9 cellular contexts compared by ENCODE assay signal in genomic region chr1:16082283-16083038, GRCh38. TPM values are rescaled to one million over a fixed set of nuclear protein-coding genes. Genes with fewer than 3 reads are reported as not detected.
DNase-seq lines count a peak whose midpoint lies in the region; ATAC-seq and TF ChIP-seq lines count a peak whose summit lies in the region.
"Had no signal": no experiment of that assay in that cellular context is flagged by ENCODE, and none has a peak within 500 bp of the region (broad histone marks: within the 10 kb centered on the region; RNA-seq: fewer than 3 reads in every experiment).

No MANE protein-coding gene starts in this region.

- no peaks in the 10 kb centered on the region for H4K20me1 ChIP-seq in PC-9 (ENCODE audit: insufficient read depth)

- POLR2A ChIA-PET in PC-9 (lab: Charles Lee; ENCODE audit: unreplicated experiment), result no interaction called here

- CTCF ChIA-PET in PC-9 (lab: Charles Lee), result interaction anchor here (0.5 to 1.4 kb wide), 10 partner anchors 35 to 687 kb away, joined by 3 to 8 read pairs (median 3); no protein-coding TSS in a partner anchor

- DNase-seq in AG09319 (ENCODE audit: extremely low read depth, low read depth) (no peak), GM19238 (ENCODE audit: insufficient read length, low spot score) (peak; percentile 49), PC-9 (peak in 1 of 2 experiments; percentile 67), fibroblast of villous mesenchyme (ENCODE audit: low read depth) (peak; percentile 64), posterior cingulate gyrus (peak in 7 of 10 donors; percentile 47 to 90 (median 61)), NCI-H1048 (lab: John Stamatoyannopoulos, UW) (no peak)
- peak; percentile 44 for DNase-seq in activated T-helper 1 cell treated with anti-CD3 and anti-CD28 coated beads, Interleukin-12 subunit alpha, Interleukin-12 subunit beta, Interleukin-2, Interleukin-4 antibody, amounts not matched to agents 30 ng/mL and 10 ng/mL and 1 ng/mL, durations not matched to agents 14 hours and 24 hours and 36 hours (ENCODE audit: low spot score)

- H3K4me1 ChIP-seq in PC-9 (replicated peaks; ENCODE audit: insufficient read depth), result peaks cover 68% of the 10 kb centered on the region

- H3K27me3 ChIP-seq in PC-9 (ENCODE audit: insufficient read depth, low read depth), result no peaks in the 10 kb centered on the region

- no peaks in the 10 kb centered on the region for H3K79me2 ChIP-seq in PC-9 (ENCODE audit: low read depth)

- no peaks in the 10 kb centered on the region for H3K36me3 ChIP-seq in PC-9 (ENCODE audit: low read depth)

- no peak overlapping the region for H2AFZ ChIP-seq in PC-9

- peaks cover 27% of the 10 kb centered on the region for H3F3A ChIP-seq in PC-9 (ENCODE audit: insufficient read depth, low read depth)

- no peak overlapping the region for H3K27ac ChIP-seq in PC-9

- intact Hi-C loops in PC-9 (cut with micrococcal nuclease; ENCODE audit: unreplicated experiment), result loop anchor here (1.0 kb wide), 2 partner anchors 71 to 105 kb away; no protein-coding TSS in a partner anchor
- intact Hi-C loops in activated T-helper 1 cell treated with anti-CD3 and anti-CD28 coated beads, Interleukin-12 subunit alpha, Interleukin-12 subunit beta, Interleukin-2, Interleukin-4 antibody, amounts not matched to agents 30 ng/mL and 10 ng/mL and 1 ng/mL, durations not matched to agents 14 hours and 24 hours and 36 hours (cut with micrococcal nuclease), result no loop called here
- intact Hi-C loops in posterior cingulate gyrus (cut with DNase I), result no loop called here

- TF ChIP-seq CTCF in AG09319 (IDR thresholded peaks at IDR 0.05; ENCODE audit: low read depth, low read length), result peak; percentile 94
- peak; percentile 94 for TF ChIP-seq CTCF in PC-9 (conservative IDR thresholded peaks at IDR 0.05)
- peak; percentile 96 for TF ChIP-seq CTCF in fibroblast of villous mesenchyme (IDR thresholded peaks at IDR 0.05; ENCODE audit: insufficient read depth, low read depth, low read length)

- H3K4me1 Mint-ChIP-seq in activated T-helper 1 cell treated with anti-CD3 and anti-CD28 coated beads, Interleukin-12 subunit alpha, Interleukin-12 subunit beta, Interleukin-2, Interleukin-4 antibody, amounts not matched to agents 30 ng/mL and 10 ng/mL and 1 ng/mL, durations not matched to agents 14 hours and 24 hours and 36 hours (ENCODE audit: low read depth), result peaks cover 8% of the 10 kb centered on the region

- no peak for ATAC-seq in HG03378 (IDR thresholded peaks at IDR 0.05; ENCODE audit: unreplicated experiment)

- H3K9me2 ChIP-seq in PC-9 (ENCODE audit: insufficient read depth), result no peaks in the 10 kb centered on the region

- H3K36me3 Mint-ChIP-seq in activated T-helper 1 cell treated with anti-CD3 and anti-CD28 coated beads, Interleukin-12 subunit alpha, Interleukin-12 subunit beta, Interleukin-2, Interleukin-4 antibody, amounts not matched to agents 30 ng/mL and 10 ng/mL and 1 ng/mL, durations not matched to agents 14 hours and 24 hours and 36 hours (ENCODE audit: low read depth), result no peaks in the 10 kb centered on the region

- peaks cover 2% of the 10 kb centered on the region for H3K27me3 Mint-ChIP-seq in activated T-helper 1 cell treated with anti-CD3 and anti-CD28 coated beads, Interleukin-12 subunit alpha, Interleukin-12 subunit beta, Interleukin-2, Interleukin-4 antibody, amounts not matched to agents 30 ng/mL and 10 ng/mL and 1 ng/mL, durations not matched to agents 14 hours and 24 hours and 36 hours (ENCODE audit: insufficient read depth)
- H3K27me3 Mint-ChIP-seq: stimulated activated naive CD8-positive, alpha-beta T cell treated with anti-CD3 and anti-CD28 coated beads, Interleukin-15, Interleukin-2, amounts not matched to agents 100 ng/mL and 50 ng/mL, for 24 hours had no signal

- H3K4me3 ChIP-seq in PC-9, result no peak overlapping the region
- no peak overlapping the region for H3K4me3 ChIP-seq in fibroblast of villous mesenchyme (ENCODE audit: low read depth, low read length)

- no TSS peak for BruUV-seq in PC-9 (replicated peaks; lab: Mats Ljungman, UMichigan)

- H3K27ac Mint-ChIP-seq in activated T-helper 1 cell treated with anti-CD3 and anti-CD28 coated beads, Interleukin-12 subunit alpha, Interleukin-12 subunit beta, Interleukin-2, Interleukin-4 antibody, amounts not matched to agents 30 ng/mL and 10 ng/mL and 1 ng/mL, durations not matched to agents 14 hours and 24 hours and 36 hours, result no peak overlapping the region
- H3K27ac Mint-ChIP-seq: stimulated activated naive CD8-positive, alpha-beta T cell treated with anti-CD3 and anti-CD28 coated beads, Interleukin-15, Interleukin-2, amounts not matched to agents 100 ng/mL and 50 ng/mL, for 24 hours had no signal

- no peaks in the 10 kb centered on the region for H3K9me3 Mint-ChIP-seq in activated T-helper 1 cell treated with anti-CD3 and anti-CD28 coated beads, Interleukin-12 subunit alpha, Interleukin-12 subunit beta, Interleukin-2, Interleukin-4 antibody, amounts not matched to agents 30 ng/mL and 10 ng/mL and 1 ng/mL, durations not matched to agents 14 hours and 24 hours and 36 hours
- H3K9me3 Mint-ChIP-seq: stimulated activated naive CD8-positive, alpha-beta T cell treated with anti-CD3 and anti-CD28 coated beads, Interleukin-15, Interleukin-2, amounts not matched to agents 100 ng/mL and 50 ng/mL, for 24 hours had no signal

- H3K4me2 ChIP-seq in PC-9, result peak overlapping the region; percentile 14; the same call in 1 of the 2 replicates

- H3K9me3 ChIP-seq in PC-9 (ENCODE audit: insufficient read depth, low read depth), result no peaks in the 10 kb centered on the region

- H3K4me3 Mint-ChIP-seq in activated T-helper 1 cell treated with anti-CD3 and anti-CD28 coated beads, Interleukin-12 subunit alpha, Interleukin-12 subunit beta, Interleukin-2, Interleukin-4 antibody, amounts not matched to agents 30 ng/mL and 10 ng/mL and 1 ng/mL, durations not matched to agents 14 hours and 24 hours and 36 hours, result no peak overlapping the region
- H3K4me3 Mint-ChIP-seq: stimulated activated naive CD8-positive, alpha-beta T cell treated with anti-CD3 and anti-CD28 coated beads, Interleukin-15, Interleukin-2, amounts not matched to agents 100 ng/mL and 50 ng/mL, for 24 hours had no signal

RNA-seq across cellular contexts. Expression of gene FAM131C, which starts 9.0 kb away (rescaled TPM):
- 7.4 and 12.3 TPM in 2 replicates for total RNA-seq in PC-9 (2021)
- 0.56 and 0.57 TPM in 2 replicates for total RNA-seq in activated T-helper 1 cell treated with anti-CD3 and anti-CD28 coated beads, Interleukin-12 subunit alpha, Interleukin-12 subunit beta, Interleukin-2, Interleukin-4 antibody, amounts not matched to agents 30 ng/mL and 10 ng/mL and 1 ng/mL, durations not matched to agents 14 hours and 24 hours and 36 hours
- total RNA-seq in fibroblast of villous mesenchyme, result under 0.01 TPM in 1 of 2 replicates, not detected in the other

RNA-seq across cellular contexts. Expression of gene CLCNKB, which starts 38.9 kb away (rescaled TPM):
- total RNA-seq in PC-9 (2021), result 1.1 and 1.9 TPM in 2 replicates
- total RNA-seq in activated T-helper 1 cell treated with anti-CD3 and anti-CD28 coated beads, Interleukin-12 subunit alpha, Interleukin-12 subunit beta, Interleukin-2, Interleukin-4 antibody, amounts not matched to agents 30 ng/mL and 10 ng/mL and 1 ng/mL, durations not matched to agents 14 hours and 24 hours and 36 hours, result not detected in 2 replicates
- under 0.01 and 0.43 TPM in 2 replicates for total RNA-seq in fibroblast of villous mesenchyme

Comparison
In these comparisons a context has a peak if more than half of its experiments do, and no peak if none do; other contexts are left out.
1. DNase-seq: peak in GM19238 (single experiment), activated T-helper 1 cell treated with anti-CD3 and anti-CD28 coated beads, Interleukin-12 subunit alpha, Interleukin-12 subunit beta, Interleukin-2, Interleukin-4 antibody, amounts not matched to agents 30 ng/mL and 10 ng/mL and 1 ng/mL, durations not matched to agents 14 hours and 24 hours and 36 hours (single experiment), fibroblast of villous mesenchyme (single experiment) and posterior cingulate gyrus (7 of 10); none in AG09319 (single experiment) and NCI-H1048 (single experiment).
2. Peak in every context shown above with its lines, with median percentiles within 50 percentile points of each other: CTCF ChIP-seq.